In genomic region chr22:39300198-39300830, GRCh38 we compare ENCODE assay signal across 10 cellular contexts. TPM values are rescaled to one million over a fixed set of nuclear protein-coding genes. Genes with fewer than 3 reads are reported as not detected.
A peak's percentile ranks its signal among the peaks of the same experiment; 100 is the strongest.
DNase-seq lines count a peak whose midpoint lies in the region; ATAC-seq, FAIRE-seq and TF ChIP-seq lines count a peak whose summit lies in the region.
"Had no signal": no experiment of that assay in that cellular context is flagged by ENCODE, and none has a peak within 500 bp of the region (broad histone marks: within the 10 kb centered on the region; RNA-seq: fewer than 3 reads in every experiment).

No MANE protein-coding gene starts in this region.

- no peaks in the 10 kb centered on the region for H3K36me3 Mint-ChIP-seq in MCF 10A (ENCODE audit: insufficient read depth, unreplicated experiment)
- no peaks in the 10 kb centered on the region for H3K36me3 Mint-ChIP-seq in dendritic cell treated with granulocyte-macrophage colony-stimulating factor and Interleukin-4, amounts not matched to agents 40 ng/mL and 50 ng/mL, for 4 days (ENCODE audit: low read depth)
- H3K36me3 Mint-ChIP-seq: naive thymus-derived CD8-positive, alpha-beta T cell had no signal

- DNase-seq in breast epithelium (ENCODE audit: low spot score in 2 of 2) (peak in 1 of 2 donors; percentile 79), MCF 10A (ENCODE audit: unreplicated experiment) (no peak), mucosa of descending colon (peak in 1 of 3 donors; percentile 36), frontal cortex (ENCODE audit: low spot score in 2 of 2) (no peak), NCI-H1436 treated with DMSO at 0.1 percent for 48 hours (lab: John Stamatoyannopoulos, UW) (no peak), G401 (ENCODE audit: low spot score) (no peak)
- DNase-seq: naive thymus-derived CD8-positive, alpha-beta T cell had no signal

- peak overlapping the region in 1 of 3 donors; percentile 45 for H3K4me3 ChIP-seq in breast epithelium
- H3K4me3 ChIP-seq in mucosa of descending colon, result no peak overlapping the region

- H3K4me1 ChIP-seq in breast epithelium, result peaks cover 7 to 31% of the 10 kb centered on the region in 2 donors
- peaks cover 18% of the 10 kb centered on the region for H3K4me1 ChIP-seq in mucosa of descending colon (ENCODE audit: low read depth)

- TF ChIP-seq CTCF in breast epithelium (IDR thresholded peaks at IDR 0.05), result no peak
- TF ChIP-seq CTCF in MCF 10A (IDR thresholded peaks at IDR 0.05; ENCODE audit: unreplicated experiment), result no peak
- no peak for TF ChIP-seq CTCF in mucosa of descending colon (IDR thresholded peaks at IDR 0.05)

- in situ Hi-C loops in G401 (cut with HindIII; ENCODE audit: low sequenced_read_pairs), result no loop called here

- peak overlapping the region; percentile 76 to 91 for H3K27ac ChIP-seq in breast epithelium

- intact Hi-C loops in breast epithelium (cut with DNase I; ENCODE audit: low total_unique reads), result no loop called here
- intact Hi-C loops in MCF 10A (cut with micrococcal nuclease), result no loop called here
- intact Hi-C loops in dendritic cell treated with granulocyte-macrophage colony-stimulating factor and Interleukin-4, amounts not matched to agents 40 ng/mL and 50 ng/mL, for 4 days (cut with micrococcal nuclease), result loop anchor here (1.0 to 10.0 kb wide), 4 partner anchors 14 to 426 kb away; partner anchors contain the start of genes CBX6 and PDGFB
- intact Hi-C loops in mucosa of descending colon (cut with DNase I, micrococcal nuclease), result no loop called here

- no TSS peak for BruUV-seq in MCF 10A (replicated peaks; lab: Mats Ljungman, UMichigan)

- no peak for FAIRE-seq in frontal cortex (lab: Jason Lieb, UNC)

- H3K9me3 Mint-ChIP-seq in MCF 10A (ENCODE audit: unreplicated experiment), result no peaks in the 10 kb centered on the region
- no peaks in the 10 kb centered on the region for H3K9me3 Mint-ChIP-seq in dendritic cell treated with granulocyte-macrophage colony-stimulating factor and Interleukin-4, amounts not matched to agents 40 ng/mL and 50 ng/mL, for 4 days
- H3K9me3 Mint-ChIP-seq: naive thymus-derived CD8-positive, alpha-beta T cell had no signal

- POLR2A ChIA-PET in MCF 10A (lab: Yijun Ruan, JAX), result interaction anchor here (0.6 to 1.5 kb wide), 4 partner anchors 9 to 57 kb away, joined by 3 to 5 read pairs (median 4); partner anchors contain the start of gene RPL3

- no peaks in the 10 kb centered on the region for H3K27me3 Mint-ChIP-seq in MCF 10A (ENCODE audit: insufficient read depth, unreplicated experiment)
- H3K27me3 Mint-ChIP-seq in dendritic cell treated with granulocyte-macrophage colony-stimulating factor and Interleukin-4, amounts not matched to agents 40 ng/mL and 50 ng/mL, for 4 days, result peaks cover 5% of the 10 kb centered on the region

- TF ChIP-seq POLR2A in breast epithelium (IDR thresholded peaks at IDR 0.05), result no peak

- no peaks in the 10 kb centered on the region for H3K9me3 ChIP-seq in breast epithelium
- H3K9me3 ChIP-seq in mucosa of descending colon, result no peaks in the 10 kb centered on the region

- no peaks in the 10 kb centered on the region for H3K27me3 ChIP-seq in breast epithelium

- H3K27ac Mint-ChIP-seq in MCF 10A (ENCODE audit: low read depth, unreplicated experiment), result no peak overlapping the region
- peak overlapping the region; percentile 91 for H3K27ac Mint-ChIP-seq in dendritic cell treated with granulocyte-macrophage colony-stimulating factor and Interleukin-4, amounts not matched to agents 40 ng/mL and 50 ng/mL, for 4 days

- CTCF ChIA-PET in MCF 10A (lab: Yijun Ruan, JAX), result interaction anchor here (0.6 to 2.0 kb wide), 3 partner anchors 7 to 15 kb away, joined by 4 to 6 read pairs (median 4); no protein-coding TSS in a partner anchor

- H3K4me1 Mint-ChIP-seq in MCF 10A (ENCODE audit: insufficient read depth, unreplicated experiment), result peaks cover 31% of the 10 kb centered on the region
- peaks cover 69% of the 10 kb centered on the region for H3K4me1 Mint-ChIP-seq in dendritic cell treated with granulocyte-macrophage colony-stimulating factor and Interleukin-4, amounts not matched to agents 40 ng/mL and 50 ng/mL, for 4 days (ENCODE audit: low read depth)

- H3K4me3 Mint-ChIP-seq in MCF 10A (ENCODE audit: unreplicated experiment), result no peak overlapping the region
- H3K4me3 Mint-ChIP-seq in dendritic cell treated with granulocyte-macrophage colony-stimulating factor and Interleukin-4, amounts not matched to agents 40 ng/mL and 50 ng/mL, for 4 days, result peak overlapping the region; percentile 57

- ATAC-seq in mucosa of descending colon (peak; percentile 31), HG03460 (IDR thresholded peaks at IDR 0.05; ENCODE audit: unreplicated experiment) (no peak)
- ATAC-seq: naive thymus-derived CD8-positive, alpha-beta T cell had no signal

- no peaks in the 10 kb centered on the region for H3K36me3 ChIP-seq in breast epithelium
- H3K36me3 ChIP-seq in mucosa of descending colon (ENCODE audit: low read depth), result no peaks in the 10 kb centered on the region

RNA-seq across cellular contexts. Expression of gene RPL3, which starts 19.1 kb away (rescaled TPM):
- total RNA-seq in breast epithelium (1,000 to 10,000 TPM; 1,827 to 3,262 (median 2,633) TPM), MCF 10A (2022) (3,475 and 3,632 TPM in 2 replicates), mucosa of descending colon (1,000 to 10,000 TPM; 1,561 to 1,749 (median 1,709) TPM), frontal cortex (1,897 TPM)
- total RNA-seq in G401 (2014; rRNA removed; shearing (Covaris generic)), result 6,349 and 7,167 TPM in 2 replicates

RNA-seq across cellular contexts. Expression of gene SYNGR1, which starts 49.5 kb away (rescaled TPM):
- total RNA-seq in breast epithelium (10 to 100 TPM in 2 of 3 donors, 1 to 10 TPM in 1; 6.9 to 22.3 (median 20.5) TPM), MCF 10A (2022) (0.25 and 0.35 TPM in 2 replicates), mucosa of descending colon (10 to 100 TPM in 1 of 3 donors, 1 to 10 TPM in 2; 1.7 to 26.5 (median 2.9) TPM), frontal cortex (50.1 TPM)
- 48.0 and 67.0 TPM in 2 replicates for total RNA-seq in G401 (2014; rRNA removed; shearing (Covaris generic))
- total RNA-seq: T-helper 1 cell treated with Interleukin-12 subunit alpha and Interleukin-12 subunit beta and Interleukin-4 antibody, amounts not matched to agents 30 ng/mL and 1 ng/mL, for 36 hours had no signal

RNA-seq across cellular contexts. Expression of gene PDGFB, which starts 55.5 kb away (rescaled TPM):
- total RNA-seq in breast epithelium (10 to 100 TPM in 1 of 3 donors, 1 to 10 TPM in 2; 5.3 to 11.1 (median 8.5) TPM), MCF 10A (2022) (0.29 and 0.37 TPM in 2 replicates), mucosa of descending colon (10 to 100 TPM in 1 of 3 donors, 1 to 10 TPM in 2; 1.8 to 16.6 (median 5.4) TPM), frontal cortex (2.0 TPM)
- 5.0 and 17.1 TPM in 2 replicates for total RNA-seq in G401 (2014; rRNA removed; shearing (Covaris generic))
